6 cellular contexts compared by ENCODE assay signal in genomic region chr20:38325167-38325566, GRCh38.
"Had no signal": no experiment of that assay in that cellular context is flagged by ENCODE, and none has a peak within 500 bp of the region (broad histone marks: within the 10 kb centered on the region; RNA-seq: fewer than 3 reads in every experiment).

No MANE protein-coding gene starts in this region.

- H3K27ac ChIP-seq: GM23248 had no signal

- H3K9ac ChIP-seq: GM23248 had no signal

- H3K4me3 ChIP-seq: GM23248, HAP-1 had no signal

- H3K4me1 ChIP-seq: HAP-1 had no signal

- H3K9me3 ChIP-seq: HAP-1 had no signal

- DNase-seq: GM23248, GOT3, H7, IMR-90 had no signal

- ATAC-seq: HCT116 had no signal

- H2AFZ ChIP-seq: GM23248 had no signal

- H3K36me3 ChIP-seq: HAP-1 had no signal
